Comparison of ENCODE assay signal across 31 cellular contexts in genomic region chr1:185786524-185786923, GRCh38. TPM values are rescaled to one million over a fixed set of nuclear protein-coding genes. Genes with fewer than 3 reads are reported as not detected.
A peak's percentile ranks its signal among the peaks of the same experiment; 100 is the strongest.
DNase-seq lines count a peak whose midpoint lies in the region; ATAC-seq, FAIRE-seq and TF ChIP-seq lines count a peak whose summit lies in the region.
"Had no signal": no experiment of that assay in that cellular context is flagged by ENCODE, and none has a peak within 500 bp of the region (broad histone marks: within the 10 kb centered on the region; RNA-seq: fewer than 3 reads in every experiment).

No MANE protein-coding gene starts in this region.

- POLR2A ChIA-PET in SK-N-SH (lab: Yijun Ruan, JAX) = no interaction called here

- H3K79me2 ChIP-seq in GM23248 (ENCODE audit: insufficient read depth) (no peaks in the 10 kb centered on the region), SK-N-SH (ENCODE audit: insufficient read depth) (no peaks in the 10 kb centered on the region)
- H3K79me2 ChIP-seq: hepatocyte had no signal

- no peak overlapping the region for H2AFZ ChIP-seq in GM23248
- no peak overlapping the region for H2AFZ ChIP-seq in SK-N-SH (ENCODE audit: low read depth)
- H2AFZ ChIP-seq: GM23338, hepatocyte had no signal

- H3F3A ChIP-seq in GM23248 (ENCODE audit: insufficient read depth) (no peaks in the 10 kb centered on the region), SK-N-SH (replicated peaks; ENCODE audit: insufficient read depth) (peaks cover 11% of the 10 kb centered on the region)

- no peak overlapping the region for H3K4me3 ChIP-seq in AG09309 (ENCODE audit: control insufficient read depth, low read depth, low read length)
- no peak overlapping the region for H3K4me3 ChIP-seq in GM23248
- no peak overlapping the region for H3K4me3 ChIP-seq in SK-N-SH (ENCODE audit: low read depth in 2 of 2, low read length in 1 of 2)
- H3K4me3 ChIP-seq in fibroblast of mammary gland (ENCODE audit: control insufficient read depth, low read depth, low read length) = no peak overlapping the region
- H3K4me3 ChIP-seq in small intestine (ENCODE audit: low read depth in 1 of 2, low read length in 2 of 2) = no peak overlapping the region
- H3K4me3 ChIP-seq: gastrocnemius medialis, GM23338, hepatocyte, lung, spleen, vagina had no signal

- H3K27me3 ChIP-seq in GM23248 (replicated peaks; ENCODE audit: insufficient read depth) (no peaks in the 10 kb centered on the region), SK-N-SH (ENCODE audit: insufficient read depth) (no peaks in the 10 kb centered on the region), small intestine (ENCODE audit: control insufficient read depth in 2 of 2, insufficient read depth in 2 of 2, low read length in 2 of 2) (no peaks in the 10 kb centered on the region)
- H3K27me3 ChIP-seq: gastrocnemius medialis, hepatocyte, neutrophil, spleen, vagina had no signal

- H3K4me1 ChIP-seq in GM23248 (ENCODE audit: insufficient read depth) (peaks cover 15% of the 10 kb centered on the region), SK-N-SH (ENCODE audit: control insufficient read depth in 1 of 2, insufficient read depth in 2 of 2, low read depth in 1 of 2, low read length in 1 of 2) (peaks cover 24 to 29% of the 10 kb centered on the region in 2 experiments; a peak in 3 of 4 replicates), small intestine (ENCODE audit: control insufficient read depth in 2 of 2, insufficient read depth in 1 of 2, low read depth in 1 of 2, low read length in 1 of 2) (peaks cover 0 to 4% of the 10 kb centered on the region in 2 donors)

- H4K20me1 ChIP-seq in GM23248 (ENCODE audit: insufficient read depth) = no peaks in the 10 kb centered on the region
- no peaks in the 10 kb centered on the region for H4K20me1 ChIP-seq in SK-N-SH (ENCODE audit: insufficient read depth)

- H3K9me3 ChIP-seq in GM23248 (ENCODE audit: low read depth) (no peaks in the 10 kb centered on the region), SK-N-SH (no peaks in the 10 kb centered on the region; the same call in 1 of the 2 replicates), small intestine (ENCODE audit: control insufficient read depth, low read depth) (no peaks in the 10 kb centered on the region)
- H3K9me3 ChIP-seq: gastrocnemius medialis, neutrophil, vagina had no signal

- no peak for TF ChIP-seq RAD21 in SK-N-SH (IDR thresholded peaks at IDR 0.05; ENCODE audit: low read length)

- FAIRE-seq in urothelium cell line (lab: Jason Lieb, UNC) (no peak), small intestine (lab: Jason Lieb, UNC) (no peak)
- FAIRE-seq: GM12892 had no signal

- peak; percentile 90 for DNase-seq in AG09309 (ENCODE audit: low read depth)
- peak; percentile 56 for DNase-seq in GM23248
- no peak for DNase-seq in SK-N-SH
- DNase-seq in fibroblast of mammary gland (ENCODE audit: low read depth) = peak; percentile 67
- DNase-seq in urothelium cell line (ENCODE audit: low spot score) = no peak
- no peak for DNase-seq in small intestine
- DNase-seq in activated T-cell treated with anti-CD3 and anti-CD28 coated beads, Interleukin-2, amount 50 U/mL, for 1 hour = no peak
- DNase-seq: activated CD4-positive, alpha-beta T cell treated with anti-CD3 and anti-CD28 coated beads, Interleukin-2, amount 50 U/mL, for 1 hour; activated CD4-positive, CD25-positive, alpha-beta regulatory T cell; activated naive CD4-positive, alpha-beta T cell; activated naive CD8-positive, alpha-beta T cell treated with anti-CD3 and anti-CD28 coated beads, Interleukin-2, amount 50 U/mL, for 24 hours; activated T-cell treated with anti-CD3 and anti-CD28 coated beads, Interleukin-2, amount 50 U/mL, for 4 hours; dermis blood vessel endothelial cell; endodermal cell; gastrocnemius medialis; naive thymus-derived CD4-positive, alpha-beta T cell; NCI-H1092; NCI-H1694 treated with DMSO at 0.1 percent for 48 hours; NCI-H774; spleen; stimulated activated CD4-positive, alpha-beta T cell treated with anti-CD3 and anti-CD28 coated beads, Interleukin-2, amount 100 ng/mL, for 24 hours; stimulated activated naive CD8-positive, alpha-beta T cell treated with anti-CD3 and anti-CD28 coated beads, Interleukin-15, amount 100 ng/mL, for 72 hours; T-cell had no signal

- WGBS in GM23248 (ENCODE audit: low coverage in 1 of 2, low lambda C conversion rate in 2 of 2, missing lambda C conversion rate in 2 of 2), 2 experiments = 55 to 69% methylated on average over 3 of the region's 3 CpGs
- WGBS in SK-N-SH (ENCODE audit: low lambda C conversion rate) = 9% methylated on average over 3 of the region's 3 CpGs
- 81 to 89% (median 83%) methylated on average over 3 of the region's 3 CpGs for WGBS in small intestine, 3 donors

- H3K9ac ChIP-seq in GM23248 (no peak overlapping the region), SK-N-SH (peak overlapping the region; percentile 3; the same call in 1 of the 2 replicates)

- TF ChIP-seq EP300 in SK-N-SH (IDR thresholded peaks at IDR 0.05; ENCODE audit: borderline replicate concordance in 1 of 2, low read depth in 1 of 2, low read length in 1 of 2) = peak; percentile 25 to 84; a peak in 2 of 4 replicates

- H3K9me2 ChIP-seq in GM23248 (ENCODE audit: insufficient read depth) = no peaks in the 10 kb centered on the region
- no peaks in the 10 kb centered on the region for H3K9me2 ChIP-seq in SK-N-SH

- ATAC-seq in HG02884 (IDR thresholded peaks at IDR 0.05; ENCODE audit: unreplicated experiment) = no peak
- ATAC-seq: activated naive CD8-positive, alpha-beta T cell treated with anti-CD3 and anti-CD28 coated beads, Interleukin-2, amount 50 U/mL, for 24 hours; activated T-cell treated with anti-CD3 and anti-CD28 coated beads, Interleukin-2, amount 50 U/mL, for 4 hours; gastrocnemius medialis; GM23338; naive thymus-derived CD4-positive, alpha-beta T cell; stimulated activated naive CD8-positive, alpha-beta T cell treated with anti-CD3 and anti-CD28 coated beads, Interleukin-15, amount 100 ng/mL, for 72 hours; T-cell had no signal

- H3K36me3 ChIP-seq in GM23248 (ENCODE audit: low read depth) = no peaks in the 10 kb centered on the region
- no peaks in the 10 kb centered on the region for H3K36me3 ChIP-seq in SK-N-SH (replicated peaks in 1 of 2; ENCODE audit: control insufficient read depth in 1 of 2, insufficient read depth in 2 of 2, low read length in 1 of 2)
- H3K36me3 ChIP-seq in small intestine (ENCODE audit: control insufficient read depth in 2 of 2, insufficient read depth in 2 of 2, low read length in 2 of 2) = no peaks in the 10 kb centered on the region
- H3K36me3 ChIP-seq: gastrocnemius medialis, neutrophil, spleen, vagina had no signal

- in situ Hi-C loops in GM23248 (cut with MboI) = no loop called here

- H3K27ac ChIP-seq in GM23248 (no peak overlapping the region), SK-N-SH (ENCODE audit: low read depth in 2 of 2, low read length in 1 of 2) (peak overlapping the region; percentile 87 to 96), small intestine (ENCODE audit: low read depth in 1 of 2, low read length in 1 of 2) (no peak overlapping the region)
- H3K27ac ChIP-seq: C4-2B, gastrocnemius medialis, hepatocyte, neutrophil, spleen, vagina had no signal

- H3K4me2 ChIP-seq in GM23248 (ENCODE audit: unreplicated experiment) = no peak overlapping the region
- H3K4me2 ChIP-seq in SK-N-SH = no peak overlapping the region
- H3K4me2 ChIP-seq: GM23338, hepatocyte had no signal

- TF ChIP-seq CTCF in AG09309 (IDR thresholded peaks at IDR 0.05; ENCODE audit: control insufficient read depth, insufficient read depth, low read depth, low read length, missing control alignments) = no peak
- TF ChIP-seq CTCF in SK-N-SH (IDR thresholded peaks at IDR 0.05) = no peak
- no peak for TF ChIP-seq CTCF in fibroblast of mammary gland (conservative IDR thresholded peaks at IDR 0.05; ENCODE audit: control insufficient read depth, insufficient read depth, low read depth, low read length)

- CTCF ChIA-PET in SK-N-SH (lab: Yijun Ruan, JAX) = interaction anchor here (1.2 kb wide), 1 partner anchor 66 kb away, joined by 3 read pairs; no protein-coding TSS in a partner anchor

TF ChIP-seq in SK-N-SH, 30 proteins besides CTCF, POLR2A, EP300 and RAD21 (continues in another document):
- TF ChIP-seq TCF12 (IDR thresholded peaks at IDR 0.05) (peak; percentile 74), MEF2A (IDR thresholded peaks at IDR 0.05; ENCODE audit: borderline replicate concordance, low read depth) (no peak), SMC3 (IDR thresholded peaks at IDR 0.05; ENCODE audit: low read depth, low read length) (no peak), REST (IDR thresholded peaks at IDR 0.05; ENCODE audit: low read depth, low read length) (no peak), ELF1 (IDR thresholded peaks at IDR 0.05) (no peak), NRF1 (IDR thresholded peaks at IDR 0.05; ENCODE audit: low read depth, low read length) (no peak), MXI1 (IDR thresholded peaks at IDR 0.05; ENCODE audit: low read depth, low read length) (no peak)

RNA-seq across cellular contexts. Expression of gene HMCN1, which starts 52.3 kb away (rescaled TPM):
- 5.2 and 18.7 TPM in 2 replicates for total RNA-seq in GM23248 (2014; rRNA removed; shearing (Covaris generic))
- polyA plus RNA-seq in GM23248 (2016; fragmentation: Nextera tagmentation; extraction: Ambion mirVana) = 1.8 and 2.1 TPM in 2 replicates
- polyA plus RNA-seq in SK-N-SH (2012; rRNA removed) = 59.5 and 92.6 TPM in 2 replicates
- polyA plus RNA-seq in SK-N-SH (2012; cell fraction: cytosol; rRNA removed) = 64.8 and 68.7 TPM in 2 replicates
- polyA plus RNA-seq in SK-N-SH (2012; cell fraction: nucleus; rRNA removed) = 64.9 and 147 TPM in 2 replicates
- polyA plus RNA-seq in small intestine = 1 to 10 TPM in 1 of 3 donors, under 1 TPM in 2; under 0.01 to 1.9 (median 0.54) TPM
- polyA plus RNA-seq: naive thymus-derived CD4-positive, alpha-beta T cell had no signal

Comparison
In these comparisons a context has a peak if more than half of its experiments do, and no peak if none do; other contexts are left out.
1. DNase-seq: peak in AG09309 (single experiment), GM23248 (single experiment) and fibroblast of mammary gland (single experiment); none in SK-N-SH (single experiment), urothelium cell line (single experiment), small intestine (single experiment) and activated T-cell treated with anti-CD3 and anti-CD28 coated beads, Interleukin-2, amount 50 U/mL, for 1 hour (single experiment).
2. H3K27ac ChIP-seq: peak in SK-N-SH (2 of 2); none in GM23248 (single experiment) and small intestine (0 of 2).
3. RNA of gene HMCN1, which starts 52.3 kb away (polyA plus RNA-seq): 59.5 to 147 TPM in SK-N-SH; 1.8 to 2.1 TPM in GM23248 and under 0.01 to 1.9 TPM in small intestine; every median in the first group is over 10 times any median in the second.